In the genomic region with DNA sequence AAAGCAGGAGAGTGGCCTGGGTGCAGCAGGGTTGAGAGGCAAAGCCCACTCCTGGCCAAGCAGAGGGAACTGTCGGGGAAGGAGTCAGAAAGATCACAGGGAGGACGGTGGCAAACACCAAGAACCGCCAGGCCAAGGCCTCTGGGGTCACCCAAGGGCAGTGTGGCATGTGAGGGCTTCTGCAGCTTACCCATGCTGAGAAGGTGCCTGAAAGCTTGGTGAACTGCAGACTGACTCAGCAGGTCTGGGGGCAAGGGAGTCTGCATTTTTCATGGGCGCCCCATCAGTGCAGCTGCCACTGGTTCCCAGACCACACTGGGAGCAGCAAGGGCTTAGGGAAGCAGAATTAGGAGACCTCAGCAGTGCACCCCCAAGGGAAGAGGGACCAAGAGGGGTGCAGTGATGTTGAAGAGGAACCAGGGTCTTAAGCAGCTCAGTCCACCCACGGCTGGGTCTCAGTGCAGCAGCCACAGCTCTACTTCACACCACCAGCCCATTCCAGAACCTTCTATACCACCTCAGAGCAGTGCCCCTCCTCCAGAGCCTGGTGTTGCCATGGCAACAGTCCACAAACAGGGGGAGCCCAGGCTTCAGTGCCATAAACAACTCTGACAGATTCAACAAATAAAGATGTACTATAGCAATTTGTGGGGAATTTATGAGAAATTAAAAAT, we compare ENCODE assay signal across 12 cellular contexts. TPM values are rescaled to one million over a fixed set of nuclear protein-coding genes. Genes with fewer than 3 reads are reported as not detected.
A peak's percentile ranks its signal among the peaks of the same experiment; 100 is the strongest.
DNase-seq lines count a peak whose midpoint lies in the region; ATAC-seq, FAIRE-seq and TF ChIP-seq lines count a peak whose summit lies in the region.
"Had no signal": no experiment of that assay in that cellular context is flagged by ENCODE, and none has a peak within 500 bp of the region (broad histone marks: within the 10 kb centered on the region; RNA-seq: fewer than 3 reads in every experiment).

No MANE protein-coding gene starts in this region.

- in situ Hi-C loops in GM12878 (cut with MboI) = no loop called here

- CTCF ChIA-PET in GM12878 (lab: Yijun Ruan, JAX) = interaction anchor here (0.7 to 2.1 kb wide), 2 partner anchors 57 to 71 kb away, joined by 3 to 8 read pairs; no protein-coding TSS in a partner anchor

- no peaks in the 10 kb centered on the region for H3K9me2 ChIP-seq in hepatocyte (replicated peaks; ENCODE audit: insufficient read depth)

- H3K27ac Mint-ChIP-seq in stimulated activated memory B cell treated with anti-CD40 and anti-IgM and Interleukin-4, amounts not matched to agents 10 μg/mL and 1 μg/mL and 100 μg/mL, for 72 hours = peak overlapping the region; percentile 71

- no peaks in the 10 kb centered on the region for H4K20me1 ChIP-seq in GM12878 (ENCODE audit: control insufficient read depth, insufficient read depth)
- peaks cover 2% of the 10 kb centered on the region for H4K20me1 ChIP-seq in hepatocyte (ENCODE audit: insufficient read depth, poor library complexity, severe bottlenecking)

- peaks cover 0 to 6% of the 10 kb centered on the region in 2 experiments; a peak in 3 of 4 replicates for H3K36me3 ChIP-seq in GM12878 (ENCODE audit: control insufficient read depth in 2 of 2, insufficient read depth in 2 of 2, low read length in 1 of 2)
- H3K36me3 ChIP-seq in hepatocyte (replicated peaks; ENCODE audit: insufficient read depth, low read depth) = no peaks in the 10 kb centered on the region

- H3K9me3 ChIP-seq in GM12878 (replicated peaks; ENCODE audit: control insufficient read depth, insufficient read depth, low read length) (no peaks in the 10 kb centered on the region), hepatocyte (ENCODE audit: low read depth) (no peaks in the 10 kb centered on the region)

- TF ChIP-seq EP300 in GM12878 (IDR thresholded peaks at IDR 0.05; ENCODE audit: borderline replicate concordance in 1 of 2, control insufficient read depth in 1 of 2, low read depth in 2 of 2, low read length in 2 of 2) = no peak

- RAD21 ChIA-PET in GM12878 (lab: Charles Lee; ENCODE audit: unreplicated experiment) = interaction anchor here (2.3 kb wide), 1 partner anchor 57 kb away, joined by 6 read pairs; no protein-coding TSS in a partner anchor

- ATAC-seq in GM12878 = no peak
- ATAC-seq in stimulated activated memory B cell treated with anti-CD40 and anti-IgM and Interleukin-4, amounts not matched to agents 10 μg/mL and 1 μg/mL and 100 μg/mL, for 72 hours = no peak
- no peak for ATAC-seq in GM19455 (IDR thresholded peaks at IDR 0.05; ENCODE audit: unreplicated experiment)

- H3K4me3 Mint-ChIP-seq in stimulated activated memory B cell treated with anti-CD40 and anti-IgM and Interleukin-4, amounts not matched to agents 10 μg/mL and 1 μg/mL and 100 μg/mL, for 72 hours = no peak overlapping the region

- no peak for TF ChIP-seq POLR2A in GM12878 (IDR thresholded peaks at IDR 0.05; ENCODE audit: low read depth, low read length)

- FAIRE-seq in GM12878 (lab: Jason Lieb, UNC) = no peak
- FAIRE-seq: A204.1 had no signal

- H3K36me3 Mint-ChIP-seq in stimulated activated memory B cell treated with anti-CD40 and anti-IgM and Interleukin-4, amounts not matched to agents 10 μg/mL and 1 μg/mL and 100 μg/mL, for 72 hours = peaks cover 20% of the 10 kb centered on the region

- H3K4me1 Mint-ChIP-seq in stimulated activated memory B cell treated with anti-CD40 and anti-IgM and Interleukin-4, amounts not matched to agents 10 μg/mL and 1 μg/mL and 100 μg/mL, for 72 hours = peaks cover 55% of the 10 kb centered on the region

- no peak overlapping the region for H2AFZ ChIP-seq in GM12878 (ENCODE audit: control insufficient read depth, low read depth, low read length)
- no peak overlapping the region for H2AFZ ChIP-seq in hepatocyte

- H3K4me2 ChIP-seq in GM12878 (ENCODE audit: control insufficient read depth, insufficient read depth) = no peak overlapping the region
- no peak overlapping the region for H3K4me2 ChIP-seq in hepatocyte

- POLR2A ChIA-PET in GM12878 (lab: Charles Lee) = interaction anchor here (0.5 kb wide), 1 partner anchor 34 kb away, joined by 3 read pairs; no protein-coding TSS in a partner anchor

- H3K79me2 ChIP-seq in GM12878 (ENCODE audit: control insufficient read depth, insufficient read depth, low read length) = peaks cover 5% of the 10 kb centered on the region
- peaks cover 36% of the 10 kb centered on the region for H3K79me2 ChIP-seq in hepatocyte

- no peaks in the 10 kb centered on the region for H3K9me3 Mint-ChIP-seq in stimulated activated memory B cell treated with anti-CD40 and anti-IgM and Interleukin-4, amounts not matched to agents 10 μg/mL and 1 μg/mL and 100 μg/mL, for 72 hours

- H3K27ac ChIP-seq in GM12878 (ENCODE audit: control insufficient read depth, insufficient read depth) = no peak overlapping the region
- H3K27ac ChIP-seq in hepatocyte = peak overlapping the region; percentile 60

- DNase-seq in NCI-H2227 (lab: John Stamatoyannopoulos, UW; ENCODE audit: unreplicated experiment) (peak; percentile 57), NCI-H2227 treated with DMSO at 0.1 percent for 48 hours (lab: John Stamatoyannopoulos, UW) (no peak), GM12878 (ENCODE audit: low read depth, low spot score) (no peak), hepatocyte (ENCODE audit: low spot score) (peak; percentile 67), NCI-H2029 treated with DMSO at 0.1 percent for 48 hours (lab: John Stamatoyannopoulos, UW) (no peak)
- DNase-seq in activated effector memory CD4-positive, alpha-beta T cell treated with anti-CD3 and anti-CD28 coated beads, Interleukin-2, amount 50 U/mL, for 16 hours = no peak
- DNase-seq: activated CD8-positive, alpha-beta memory T cell treated with anti-CD3 and anti-CD28 coated beads for 24 hours; GDM1; SIG-M5 had no signal

- TF ChIP-seq CTCF in GM12878 (IDR thresholded peaks at IDR 0.05 in 2 of 3, conservative IDR thresholded peaks at IDR 0.05 in 1 of 3; ENCODE audit: control insufficient read depth in 2 of 3, extremely low read depth in 1 of 3, insufficient read depth in 1 of 3, low read depth in 3 of 3, low read length in 3 of 3) (no peak), hepatocyte (IDR thresholded peaks at IDR 0.05; ENCODE audit: poor library complexity) (no peak)

- 90% methylated on average over 5 of the region's 5 CpGs for WGBS in GM12878 (ENCODE audit: insufficient coverage, insufficient replicate concordance, low lambda C conversion rate, missing lambda C conversion rate)
- 84% methylated on average over 5 of the region's 5 CpGs for WGBS in hepatocyte (ENCODE audit: low lambda C conversion rate, missing lambda C conversion rate)

- no peak overlapping the region for H3K4me3 ChIP-seq in GM12878
- H3K4me3 ChIP-seq in hepatocyte = no peak overlapping the region

- H3K4me1 ChIP-seq in GM12878 (ENCODE audit: control insufficient read depth, insufficient read depth, low read length) (peaks cover 15% of the 10 kb centered on the region), hepatocyte (ENCODE audit: insufficient read depth) (peaks cover 48% of the 10 kb centered on the region)

- intact Hi-C loops in GM12878 (cut with micrococcal nuclease; ENCODE audit: unreplicated experiment) = no loop called here

- no TSS peak for BruUV-seq in GM12878 (replicated peaks; lab: Mats Ljungman, UMichigan)

- TF ChIP-seq RAD21 in GM12878 (IDR thresholded peaks at IDR 0.05; ENCODE audit: insufficient read depth, low read depth, low read length) = no peak

- no peaks in the 10 kb centered on the region for H3K27me3 ChIP-seq in GM12878 (replicated peaks in 1 of 2; ENCODE audit: control insufficient read depth in 2 of 2, insufficient read depth in 2 of 2, low read length in 1 of 2)
- H3K27me3 ChIP-seq in hepatocyte = no peaks in the 10 kb centered on the region

- no peak overlapping the region for H3K9ac ChIP-seq in GM12878 (ENCODE audit: control insufficient read depth, insufficient read depth, low read length)

- H3K27me3 Mint-ChIP-seq in stimulated activated memory B cell treated with anti-CD40 and anti-IgM and Interleukin-4, amounts not matched to agents 10 μg/mL and 1 μg/mL and 100 μg/mL, for 72 hours = no peaks in the 10 kb centered on the region

- SMC1A ChIA-PET in GM12878 (lab: Charles Lee; ENCODE audit: uncharacterized antibody, unreplicated experiment) = interaction anchor here (2.1 kb wide), 1 partner anchor 9 kb away, joined by 7 read pairs; no protein-coding TSS in a partner anchor

TF ChIP-seq in GM12878, 131 proteins besides CTCF, POLR2A, EP300 and RAD21:
- TF ChIP-seq MEF2A (IDR thresholded peaks at IDR 0.05; ENCODE audit: insufficient read depth, low read depth, low read length) (no peak), BMI1 (IDR thresholded peaks at IDR 0.05; ENCODE audit: borderline replicate concordance) (peak; percentile 83)
- TF ChIP-seq, protein P1, sequence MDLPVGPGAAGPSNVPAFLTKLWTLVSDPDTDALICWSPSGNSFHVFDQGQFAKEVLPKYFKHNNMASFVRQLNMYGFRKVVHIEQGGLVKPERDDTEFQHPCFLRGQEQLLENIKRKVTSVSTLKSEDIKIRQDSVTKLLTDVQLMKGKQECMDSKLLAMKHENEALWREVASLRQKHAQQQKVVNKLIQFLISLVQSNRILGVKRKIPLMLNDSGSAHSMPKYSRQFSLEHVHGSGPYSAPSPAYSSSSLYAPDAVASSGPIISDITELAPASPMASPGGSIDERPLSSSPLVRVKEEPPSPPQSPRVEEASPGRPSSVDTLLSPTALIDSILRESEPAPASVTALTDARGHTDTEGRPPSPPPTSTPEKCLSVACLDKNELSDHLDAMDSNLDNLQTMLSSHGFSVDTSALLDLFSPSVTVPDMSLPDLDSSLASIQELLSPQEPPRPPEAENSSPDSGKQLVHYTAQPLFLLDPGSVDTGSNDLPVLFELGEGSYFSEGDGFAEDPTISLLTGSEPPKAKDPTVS (IDR thresholded peaks at IDR 0.05; ENCODE audit: low read depth, low read length) = peak; percentile 95

RNA-seq across cellular contexts. Expression of a gene that starts 59.4 kb away (rescaled TPM):
- total RNA-seq in GM12878 (2013; cell fraction: nucleolus; rRNA removed) = 27.6 and 44.1 TPM in 2 replicates
- total RNA-seq in GM12878 (2014; rRNA removed) (23.5 and 26.5 TPM in 2 replicates), GM12878 (2014; rRNA removed; fragmentation: Illumina TruSeq; extraction: Trizol) (15.9 and 21.9 TPM in 2 replicates), GM12878 (2021) (56.1 and 57.9 TPM in 2 replicates), hepatocyte (55.9 and 66.7 TPM in 2 replicates)
- polyA plus RNA-seq in GM12878 (2011; ENCODE audit: low read depth) = 10.8 TPM
- polyA plus RNA-seq in GM12878 (2011; rRNA removed) (33.3 and 73.2 TPM in 2 replicates), GM12878 (2014; fragmentation: Illumina TruSeq; extraction: Trizol) (21.9 and 36.4 TPM in 2 replicates), GM12878 (2014; fragmentation: Nextera tagmentation; extraction: Ambion mirVana) (1 to 10 TPM; 1.3 to 2.1 TPM), GM12878 (2014; rRNA removed) (36.2 and 36.3 TPM in 2 replicates), GM12878 (2016; fragmentation: Nextera tagmentation; extraction: Ambion mirVana) (10 to 100 TPM; 24.5 to 27.5 TPM), hepatocyte (47.4 and 49.8 TPM in 2 replicates)
- polyA plus RNA-seq in GM12878 (2011; cell fraction: cytosol; rRNA removed) = 73.7 and 83.9 TPM in 2 replicates
- 69.1 and 75.9 TPM in 2 replicates for polyA plus RNA-seq in GM12878 (2011; cell fraction: nucleus; rRNA removed)
- polyA plus RNA-seq in GM12878 (2012) = 22.0 and 26.6 TPM in 2 replicates
- 137 and 139 TPM in 2 replicates for polyA minus RNA-seq in GM12878 (2011; rRNA and poly(A)+ RNA removed)
- polyA minus RNA-seq in GM12878 (2011; cell fraction: cytosol; rRNA and poly(A)+ RNA removed) = 32.7 and 33.5 TPM in 2 replicates
- polyA minus RNA-seq in GM12878 (2011; cell fraction: nucleus; rRNA and poly(A)+ RNA removed) = 38.8 and 49.5 TPM in 2 replicates

Comparison
In these comparisons a context has a peak if more than half of its experiments do, and no peak if none do; other contexts are left out.
1. DNase-seq: peak in NCI-H2227 (single experiment) and hepatocyte (single experiment); none in NCI-H2227 treated with DMSO at 0.1 percent for 48 hours (single experiment), GM12878 (single experiment), NCI-H2029 treated with DMSO at 0.1 percent for 48 hours (single experiment) and activated effector memory CD4-positive, alpha-beta T cell treated with anti-CD3 and anti-CD28 coated beads, Interleukin-2, amount 50 U/mL, for 16 hours (single experiment).